36 cellular contexts compared by ENCODE assay signal in the genomic region with DNA sequence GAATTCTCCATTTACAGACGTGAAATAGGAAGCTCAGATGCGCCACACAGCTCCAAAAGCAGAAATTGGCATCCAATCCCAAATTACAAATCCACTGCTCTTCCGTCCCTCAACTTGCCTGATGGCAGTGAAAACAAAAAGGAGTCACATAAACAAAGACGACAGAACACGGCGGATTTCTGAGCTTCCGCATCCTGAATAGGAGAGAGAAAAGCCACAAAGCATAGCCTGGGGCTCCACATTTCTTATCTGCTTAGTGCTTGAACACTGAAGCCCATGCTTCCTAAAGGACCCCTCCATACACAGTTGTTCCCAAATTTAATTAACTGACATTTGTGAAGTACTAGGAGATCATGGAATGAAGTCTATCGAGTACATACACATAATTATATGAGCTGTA. TPM values are rescaled to one million over a fixed set of nuclear protein-coding genes. Genes with fewer than 3 reads are reported as not detected.
"Had no signal": no experiment of that assay in that cellular context is flagged by ENCODE, and none has a peak within 500 bp of the region (broad histone marks: within the 10 kb centered on the region; RNA-seq: fewer than 3 reads in every experiment).

No MANE protein-coding gene starts in this region.

- H3K27ac ChIP-seq: adrenal gland, body of pancreas, SJSA1, VCaP had no signal

- H3K27me3 ChIP-seq: adrenal gland, body of pancreas, MG63, SJSA1 had no signal

- H3K4me3 ChIP-seq: adrenal gland, body of pancreas, MG63, SJSA1 had no signal

- H3K27ac Mint-ChIP-seq: activated B cell treated with CpG ODN at 0.5 μM for 24 hours; activated CD4-positive, alpha-beta memory T cell treated with anti-CD3 and anti-CD28 coated beads for 36 hours; activated naive CD4-positive, alpha-beta T cell treated with anti-CD3 and anti-CD28 coated beads for 36 hours; activated naive CD4-positive, alpha-beta T cell treated with anti-CD3 and anti-CD28 coated beads, Interleukin-2, amount 50 U/mL, for 72 hours; activated T-helper 1 cell treated with anti-CD3 and anti-CD28 coated beads, Interleukin-12 subunit alpha, Interleukin-12 subunit beta, Interleukin-2, Interleukin-4 antibody, amounts not matched to agents 30 ng/mL and 10 ng/mL and 1 ng/mL, durations not matched to agents 14 hours and 24 hours and 36 hours had no signal

- H3K9me3 ChIP-seq: adrenal gland, body of pancreas, MG63, SJSA1 had no signal

- H3K36me3 Mint-ChIP-seq: activated CD4-positive, alpha-beta memory T cell treated with anti-CD3 and anti-CD28 coated beads for 36 hours; activated naive CD4-positive, alpha-beta T cell treated with anti-CD3 and anti-CD28 coated beads, Interleukin-2, amount 50 U/mL, for 72 hours had no signal

- H3K4me1 ChIP-seq: adrenal gland, body of pancreas, SJSA1 had no signal

- ATAC-seq: activated naive CD4-positive, alpha-beta T cell treated with anti-CD3 and anti-CD28 coated beads, Interleukin-2, amount 50 U/mL, for 72 hours; activated T-cell treated with anti-CD3 and anti-CD28 coated beads, Interleukin-2, amount 50 U/mL, for 4 hours; body of pancreas; Panc1; SK-N-SH treated with all-trans-retinoic acid at 6 μM for 48 hours had no signal

- H3K4me3 Mint-ChIP-seq: activated B cell treated with CpG ODN at 0.5 μM for 24 hours; activated CD4-positive, alpha-beta memory T cell treated with anti-CD3 and anti-CD28 coated beads for 36 hours; activated naive CD4-positive, alpha-beta T cell treated with anti-CD3 and anti-CD28 coated beads for 36 hours; activated T-cell treated with anti-CD3 and anti-CD28 coated beads, Interleukin-2, amount 50 U/mL, for 4 hours; activated T-helper 1 cell treated with anti-CD3 and anti-CD28 coated beads, Interleukin-12 subunit alpha, Interleukin-12 subunit beta, Interleukin-2, Interleukin-4 antibody, amounts not matched to agents 30 ng/mL and 10 ng/mL and 1 ng/mL, durations not matched to agents 14 hours and 24 hours and 36 hours had no signal

- H3K4me1 Mint-ChIP-seq: activated B cell treated with CpG ODN at 0.5 μM for 24 hours had no signal

- H3K9me3 Mint-ChIP-seq: activated B cell treated with CpG ODN at 0.5 μM for 24 hours; activated CD4-positive, alpha-beta memory T cell treated with anti-CD3 and anti-CD28 coated beads for 36 hours; activated naive CD4-positive, alpha-beta T cell treated with anti-CD3 and anti-CD28 coated beads for 36 hours; activated naive CD4-positive, alpha-beta T cell treated with anti-CD3 and anti-CD28 coated beads, Interleukin-2, amount 50 U/mL, for 72 hours; activated T-cell treated with anti-CD3 and anti-CD28 coated beads, Interleukin-2, amount 50 U/mL, for 4 hours; activated T-helper 1 cell treated with anti-CD3 and anti-CD28 coated beads, Interleukin-12 subunit alpha, Interleukin-12 subunit beta, Interleukin-2, Interleukin-4 antibody, amounts not matched to agents 30 ng/mL and 10 ng/mL and 1 ng/mL, durations not matched to agents 14 hours and 24 hours and 36 hours had no signal

- DNase-seq: activated B cell treated with CpG ODN at 0.5 μM for 24 hours; activated CD4-positive, alpha-beta memory T cell treated with anti-CD3 and anti-CD28 coated beads for 36 hours; activated CD4-positive, alpha-beta T cell treated with anti-CD3 and anti-CD28 coated beads for 4 hours; activated CD4-positive, alpha-beta T cell treated with anti-CD3 and anti-CD28 coated beads, Interleukin-2, amount 50 U/mL, for 1 hour; activated CD4-positive, CD25-positive, alpha-beta regulatory T cell treated with anti-CD3 and anti-CD28 coated beads, Interleukin-2, amount 50 U/mL, for 72 hours; activated CD8-positive, alpha-beta memory T cell treated with anti-CD3 and anti-CD28 coated beads, Interleukin-2, amount 50 U/mL, for 4 hours; activated gamma-delta T cell treated with Interleukin-2 at 50 U/mL for 16 hours; activated naive CD4-positive, alpha-beta T cell treated with anti-CD3 and anti-CD28 coated beads for 36 hours; activated T-cell treated with anti-CD3 and anti-CD28 coated beads for 4 hours; activated T-cell treated with anti-CD3 and anti-CD28 coated beads, Interleukin-2, amount 50 U/mL, for 4 hours; adrenal gland; body of pancreas; caudate nucleus; Karpas-422; KBM-7; MG63; NCI-H1048; NCI-H1105 treated with DMSO at 0.1 percent for 48 hours; NCI-H1436; NCI-H1694; NCI-H1930; NCI-H2081 treated with DMSO at 0.1 percent for 48 hours; NCI-H345; NCI-H524 treated with DMSO at 0.1 percent for 48 hours; RPMI8226; SHP77 treated with DMSO at 0.1 percent for 48 hours; SW 1271; T-helper 1 cell; T-helper 2 cell; T-helper 9 cell had no signal

- H3K36me3 ChIP-seq: adrenal gland, SJSA1 had no signal

RNA-seq across cellular contexts. Expression of a gene that starts 32.6 kb away (rescaled TPM):
- total RNA-seq: activated B cell treated with CpG ODN at 0.5 μM for 24 hours; activated CD4-positive, alpha-beta memory T cell treated with anti-CD3 and anti-CD28 coated beads for 36 hours; activated naive CD4-positive, alpha-beta T cell treated with anti-CD3 and anti-CD28 coated beads for 36 hours; activated naive CD4-positive, alpha-beta T cell treated with anti-CD3 and anti-CD28 coated beads, Interleukin-2, amount 50 U/mL, for 72 hours; activated T-helper 1 cell treated with anti-CD3 and anti-CD28 coated beads, Interleukin-12 subunit alpha, Interleukin-12 subunit beta, Interleukin-2, Interleukin-4 antibody, amounts not matched to agents 30 ng/mL and 10 ng/mL and 1 ng/mL, durations not matched to agents 14 hours and 24 hours and 36 hours had no signal
